Comparison of ENCODE assay signal across 8 cellular contexts in the genomic region with DNA sequence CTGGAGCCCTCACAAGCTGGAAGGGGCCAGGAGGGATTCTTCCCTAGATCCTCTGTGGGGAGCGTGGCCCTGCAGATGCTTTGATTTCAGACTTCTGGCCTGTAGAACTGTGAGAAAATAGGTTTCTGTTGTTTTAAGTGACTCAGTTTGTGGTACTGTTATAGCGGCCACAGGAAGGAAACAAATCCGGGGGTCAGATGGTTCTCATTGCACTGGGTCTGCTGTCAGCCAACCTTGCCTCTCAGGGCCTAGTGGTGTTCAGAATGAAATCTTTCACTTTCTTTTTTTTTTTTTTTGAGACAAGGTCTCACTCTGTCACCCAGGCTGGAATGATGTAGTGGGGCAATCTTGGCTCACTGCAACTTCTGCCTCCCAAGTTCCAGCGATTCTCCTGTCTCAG.
DNase-seq lines count a peak whose midpoint lies in the region; ATAC-seq and TF ChIP-seq lines count a peak whose summit lies in the region.
"Not testable (repeated sequence)": the region's sequence is repeated elsewhere in the genome, so short reads cannot be mapped to it uniquely, and the experiment has no call there.

No MANE protein-coding gene starts in this region.

- not testable (repeated sequence) for H3K4me1 Mint-ChIP-seq in activated CD8-positive, alpha-beta T cell treated with anti-CD3 and anti-CD28 coated beads for 36 hours (ENCODE audit: low read depth)

- H3K4me3 ChIP-seq in brain microvascular endothelial cell (ENCODE audit: low read depth, low read length): not testable (repeated sequence)

- H3K9me3 Mint-ChIP-seq in activated CD8-positive, alpha-beta T cell treated with anti-CD3 and anti-CD28 coated beads for 36 hours: not testable (repeated sequence)

- not testable (repeated sequence) for H3K4me3 Mint-ChIP-seq in activated CD8-positive, alpha-beta T cell treated with anti-CD3 and anti-CD28 coated beads for 36 hours

- H3K36me3 Mint-ChIP-seq in activated CD8-positive, alpha-beta T cell treated with anti-CD3 and anti-CD28 coated beads for 36 hours (ENCODE audit: low read depth): not testable (repeated sequence)

- not testable (repeated sequence) for H3K27me3 Mint-ChIP-seq in activated CD8-positive, alpha-beta T cell treated with anti-CD3 and anti-CD28 coated beads for 36 hours

- H3K27ac Mint-ChIP-seq in activated CD8-positive, alpha-beta T cell treated with anti-CD3 and anti-CD28 coated beads for 36 hours: not testable (repeated sequence)

- intact Hi-C loops in activated CD8-positive, alpha-beta T cell treated with anti-CD3 and anti-CD28 coated beads for 36 hours (cut with micrococcal nuclease): not testable (repeated sequence)
- intact Hi-C loops in sciatic nerve (cut with DNase I): loop anchor here (5.0 kb wide), 1 partner anchor 245 kb away; no protein-coding TSS in a partner anchor

- DNase-seq in activated CD8-positive, alpha-beta T cell treated with anti-CD3 and anti-CD28 coated beads for 36 hours: peak; percentile 67
- peak; percentile 94 for DNase-seq in brain microvascular endothelial cell
- DNase-seq in sciatic nerve (ENCODE audit: low spot score): not testable (repeated sequence)

- TF ChIP-seq CTCF in activated CD8-positive, alpha-beta T cell treated with anti-CD3 and anti-CD28 coated beads for 36 hours (IDR thresholded peaks at IDR 0.05); brain microvascular endothelial cell (IDR thresholded peaks at IDR 0.05; ENCODE audit: low read depth, low read length, missing control alignments): not testable (repeated sequence)

- not testable (repeated sequence) for H3K27me3 ChIP-seq in brain microvascular endothelial cell (replicated peaks)

- peak overlapping the region; percentile 56 for H3K27ac ChIP-seq in brain microvascular endothelial cell

- in situ Hi-C loops in brain microvascular endothelial cell (cut with HindIII; ENCODE audit: low pct_ligation_motif_present, low sequenced_read_pairs): not testable (repeated sequence)

- POLR2A ChIA-PET in activated CD8-positive, alpha-beta T cell treated with anti-CD3 and anti-CD28 coated beads for 36 hours (lab: Charles Lee): not testable (repeated sequence)

- ATAC-seq in GM18499 (IDR thresholded peaks at IDR 0.05; ENCODE audit: insufficient read depth, unreplicated experiment) (peak; percentile 92), GM19328 (IDR thresholded peaks at IDR 0.05; ENCODE audit: unreplicated experiment) (peak; percentile 65), GM21723 (IDR thresholded peaks at IDR 0.05; ENCODE audit: unreplicated experiment) (peak; percentile 82), HG02981 (IDR thresholded peaks at IDR 0.05; ENCODE audit: unreplicated experiment) (peak; percentile 70), HG03575 (IDR thresholded peaks at IDR 0.05; ENCODE audit: extremely low read depth, insufficient number of reproducible peaks, low FRiP score, unreplicated experiment) (peak; percentile 53), sciatic nerve (peak; percentile 52)
- ATAC-seq in activated CD8-positive, alpha-beta T cell treated with anti-CD3 and anti-CD28 coated beads for 36 hours: peak; percentile 95

- H3K36me3 ChIP-seq in brain microvascular endothelial cell (replicated peaks): not testable (repeated sequence)

- CTCF ChIA-PET in activated CD8-positive, alpha-beta T cell treated with anti-CD3 and anti-CD28 coated beads for 36 hours (lab: Charles Lee): not testable (repeated sequence)
